Comparison of ENCODE assay signal across 8 cellular contexts in genomic region chr2:112431587-112432295, GRCh38. TPM values are rescaled to one million over a fixed set of nuclear protein-coding genes. Genes with fewer than 3 reads are reported as not detected.
DNase-seq lines count a peak whose midpoint lies in the region; ATAC-seq and TF ChIP-seq lines count a peak whose summit lies in the region.
"Not testable (repeated sequence)": the region's sequence is repeated elsewhere in the genome, so short reads cannot be mapped to it uniquely, and the experiment has no call there.

No MANE protein-coding gene starts in this region.

- POLR2A ChIA-PET in activated CD4-positive, alpha-beta T cell treated with anti-CD3 and anti-CD28 coated beads for 36 hours (lab: Charles Lee) = not testable (repeated sequence)

- H3K36me3 Mint-ChIP-seq in activated CD4-positive, alpha-beta T cell treated with anti-CD3 and anti-CD28 coated beads for 36 hours (ENCODE audit: low read depth); endothelial cell (ENCODE audit: low read depth, unreplicated experiment); natural killer cell treated with Interleukin-12 subunit alpha and Interleukin-12 subunit beta and Interleukin-15 and Interleukin-18, amount 100 ng/mL, for 72 hours; stimulated activated naive CD8-positive, alpha-beta T cell treated with anti-CD3 and anti-CD28 coated beads, Interleukin-15, Interleukin-2, amounts not matched to agents 100 ng/mL and 50 ng/mL, for 24 hours (ENCODE audit: low read depth): not testable (repeated sequence)

- not testable (repeated sequence) for H3K4me1 ChIP-seq in adipocyte (ENCODE audit: control insufficient read depth, insufficient read depth, low read length); iPS-18a (ENCODE audit: control insufficient read depth, low read depth, low read length)

- intact Hi-C loops in activated CD4-positive, alpha-beta T cell treated with anti-CD3 and anti-CD28 coated beads for 36 hours (cut with DNase I, micrococcal nuclease) = loop anchor here in 1 of 2 experiments (10.0 kb wide), 3 partner anchors 177 to 547 kb away; partner anchors contain the start of genes ANAPC1 and ZC3H8

- H3K9me3 Mint-ChIP-seq in activated CD4-positive, alpha-beta T cell treated with anti-CD3 and anti-CD28 coated beads for 36 hours (ENCODE audit: low read depth); endothelial cell (ENCODE audit: unreplicated experiment); natural killer cell treated with Interleukin-12 subunit alpha and Interleukin-12 subunit beta and Interleukin-15 and Interleukin-18, amount 100 ng/mL, for 72 hours; stimulated activated naive CD8-positive, alpha-beta T cell treated with anti-CD3 and anti-CD28 coated beads, Interleukin-15, Interleukin-2, amounts not matched to agents 100 ng/mL and 50 ng/mL, for 24 hours: not testable (repeated sequence)

- not testable (repeated sequence) for ATAC-seq in activated CD4-positive, alpha-beta T cell treated with anti-CD3 and anti-CD28 coated beads for 36 hours; natural killer cell treated with Interleukin-12 subunit alpha and Interleukin-12 subunit beta and Interleukin-15 and Interleukin-18, amount 100 ng/mL, for 72 hours

- H3K27ac Mint-ChIP-seq in activated CD4-positive, alpha-beta T cell treated with anti-CD3 and anti-CD28 coated beads for 36 hours = peak overlapping the region; percentile 37
- H3K27ac Mint-ChIP-seq in endothelial cell (ENCODE audit: unreplicated experiment); natural killer cell treated with Interleukin-12 subunit alpha and Interleukin-12 subunit beta and Interleukin-15 and Interleukin-18, amount 100 ng/mL, for 72 hours: not testable (repeated sequence)
- H3K27ac Mint-ChIP-seq in stimulated activated naive CD8-positive, alpha-beta T cell treated with anti-CD3 and anti-CD28 coated beads, Interleukin-15, Interleukin-2, amounts not matched to agents 100 ng/mL and 50 ng/mL, for 24 hours = peak overlapping the region; percentile 55

- H3K27ac ChIP-seq in iPS-18a (ENCODE audit: low read length) = not testable (repeated sequence)

- H3K36me3 ChIP-seq in adipocyte (ENCODE audit: control insufficient read depth, insufficient read depth, low read length, severe bottlenecking); iPS-18a (ENCODE audit: control insufficient read depth, low read depth, low read length): not testable (repeated sequence)

- peak overlapping the region; percentile 76 for H3K4me3 Mint-ChIP-seq in activated CD4-positive, alpha-beta T cell treated with anti-CD3 and anti-CD28 coated beads for 36 hours
- H3K4me3 Mint-ChIP-seq in endothelial cell (ENCODE audit: unreplicated experiment) = peak overlapping the region; percentile 87
- H3K4me3 Mint-ChIP-seq in natural killer cell treated with Interleukin-12 subunit alpha and Interleukin-12 subunit beta and Interleukin-15 and Interleukin-18, amount 100 ng/mL, for 72 hours = peak overlapping the region; percentile 82
- H3K4me3 Mint-ChIP-seq in stimulated activated naive CD8-positive, alpha-beta T cell treated with anti-CD3 and anti-CD28 coated beads, Interleukin-15, Interleukin-2, amounts not matched to agents 100 ng/mL and 50 ng/mL, for 24 hours = peak overlapping the region; percentile 84

- DNase-seq in ACHN (peak; percentile 24), HS-5 (ENCODE audit: low read depth) (peak; percentile 33), adipocyte (ENCODE audit: low read depth) (peak; percentile 4)
- DNase-seq in activated CD4-positive, alpha-beta T cell treated with anti-CD3 and anti-CD28 coated beads for 36 hours; endothelial cell (ENCODE audit: low spot score); natural killer cell treated with Interleukin-12 subunit alpha and Interleukin-12 subunit beta and Interleukin-15 and Interleukin-18, amount 100 ng/mL, for 72 hours (ENCODE audit: low spot score): not testable (repeated sequence)

- H3K4me3 ChIP-seq in adipocyte (ENCODE audit: low read length) (peak overlapping the region; percentile 78), iPS-18a (ENCODE audit: low read length) (peak overlapping the region; percentile 57)

- in situ Hi-C loops in ACHN (cut with HindIII; ENCODE audit: low pct_ligation_motif_present, low pct_unique_long_range_greater_than_20kb, low sequenced_read_pairs) = not testable (repeated sequence)

- H3K9me3 ChIP-seq in adipocyte (ENCODE audit: control insufficient read depth, low read length); iPS-18a (ENCODE audit: control insufficient read depth, low read depth, low read length): not testable (repeated sequence)

- peak overlapping the region; percentile 79 for H3K9ac ChIP-seq in adipocyte (ENCODE audit: low read length)
- not testable (repeated sequence) for H3K9ac ChIP-seq in iPS-18a (ENCODE audit: low read length)

- H3K4me1 Mint-ChIP-seq in activated CD4-positive, alpha-beta T cell treated with anti-CD3 and anti-CD28 coated beads for 36 hours = peaks cover 10% of the 10 kb centered on the region
- H3K4me1 Mint-ChIP-seq in endothelial cell (ENCODE audit: unreplicated experiment) = not testable (repeated sequence)
- peaks cover 3 to 18% of the 10 kb centered on the region in 2 donors for H3K4me1 Mint-ChIP-seq in natural killer cell treated with Interleukin-12 subunit alpha and Interleukin-12 subunit beta and Interleukin-15 and Interleukin-18, amount 100 ng/mL, for 72 hours (ENCODE audit: low read depth in 2 of 2)
- peaks cover 19% of the 10 kb centered on the region for H3K4me1 Mint-ChIP-seq in stimulated activated naive CD8-positive, alpha-beta T cell treated with anti-CD3 and anti-CD28 coated beads, Interleukin-15, Interleukin-2, amounts not matched to agents 100 ng/mL and 50 ng/mL, for 24 hours (ENCODE audit: low read depth)

- TF ChIP-seq CTCF in endothelial cell (IDR thresholded peaks at IDR 0.05; ENCODE audit: unreplicated experiment) = not testable (repeated sequence)

- H3K27me3 Mint-ChIP-seq in activated CD4-positive, alpha-beta T cell treated with anti-CD3 and anti-CD28 coated beads for 36 hours; endothelial cell (ENCODE audit: unreplicated experiment); natural killer cell treated with Interleukin-12 subunit alpha and Interleukin-12 subunit beta and Interleukin-15 and Interleukin-18, amount 100 ng/mL, for 72 hours; stimulated activated naive CD8-positive, alpha-beta T cell treated with anti-CD3 and anti-CD28 coated beads, Interleukin-15, Interleukin-2, amounts not matched to agents 100 ng/mL and 50 ng/mL, for 24 hours: not testable (repeated sequence)

- not testable (repeated sequence) for H3K27me3 ChIP-seq in adipocyte (replicated peaks; ENCODE audit: control insufficient read depth, insufficient read depth, low read length); iPS-18a (ENCODE audit: control insufficient read depth, insufficient read depth, low read length)

- CTCF ChIA-PET in activated CD4-positive, alpha-beta T cell treated with anti-CD3 and anti-CD28 coated beads for 36 hours (lab: Charles Lee) = interaction anchor here (0.6 kb wide), 1 partner anchor 44 kb away, joined by 3 read pairs; no protein-coding TSS in a partner anchor

RNA-seq across cellular contexts. Expression of gene RGPD8, which starts 1.7 kb away (rescaled TPM):
- 1 to 10 TPM; 7.8 to 9.2 TPM for total RNA-seq in activated CD4-positive, alpha-beta T cell treated with anti-CD3 and anti-CD28 coated beads for 36 hours
- total RNA-seq in endothelial cell (ENCODE audit: unreplicated experiment) = 11.8 TPM
- 10 to 100 TPM in 1 of 2 donors, 1 to 10 TPM in 1; 7.7 to 19.5 TPM for total RNA-seq in natural killer cell treated with Interleukin-12 subunit alpha and Interleukin-12 subunit beta and Interleukin-15 and Interleukin-18, amount 100 ng/mL, for 72 hours

RNA-seq across cellular contexts. Expression of gene TTL, which starts 50.2 kb away (rescaled TPM):
- 10 to 100 TPM; 28.7 to 30.2 TPM for total RNA-seq in activated CD4-positive, alpha-beta T cell treated with anti-CD3 and anti-CD28 coated beads for 36 hours
- total RNA-seq in endothelial cell (ENCODE audit: unreplicated experiment) = 89.9 TPM
- total RNA-seq in natural killer cell treated with Interleukin-12 subunit alpha and Interleukin-12 subunit beta and Interleukin-15 and Interleukin-18, amount 100 ng/mL, for 72 hours = 10 to 100 TPM; 21.0 to 37.0 TPM
